1 cellular context compared by ENCODE assay signal in the genomic region with DNA sequence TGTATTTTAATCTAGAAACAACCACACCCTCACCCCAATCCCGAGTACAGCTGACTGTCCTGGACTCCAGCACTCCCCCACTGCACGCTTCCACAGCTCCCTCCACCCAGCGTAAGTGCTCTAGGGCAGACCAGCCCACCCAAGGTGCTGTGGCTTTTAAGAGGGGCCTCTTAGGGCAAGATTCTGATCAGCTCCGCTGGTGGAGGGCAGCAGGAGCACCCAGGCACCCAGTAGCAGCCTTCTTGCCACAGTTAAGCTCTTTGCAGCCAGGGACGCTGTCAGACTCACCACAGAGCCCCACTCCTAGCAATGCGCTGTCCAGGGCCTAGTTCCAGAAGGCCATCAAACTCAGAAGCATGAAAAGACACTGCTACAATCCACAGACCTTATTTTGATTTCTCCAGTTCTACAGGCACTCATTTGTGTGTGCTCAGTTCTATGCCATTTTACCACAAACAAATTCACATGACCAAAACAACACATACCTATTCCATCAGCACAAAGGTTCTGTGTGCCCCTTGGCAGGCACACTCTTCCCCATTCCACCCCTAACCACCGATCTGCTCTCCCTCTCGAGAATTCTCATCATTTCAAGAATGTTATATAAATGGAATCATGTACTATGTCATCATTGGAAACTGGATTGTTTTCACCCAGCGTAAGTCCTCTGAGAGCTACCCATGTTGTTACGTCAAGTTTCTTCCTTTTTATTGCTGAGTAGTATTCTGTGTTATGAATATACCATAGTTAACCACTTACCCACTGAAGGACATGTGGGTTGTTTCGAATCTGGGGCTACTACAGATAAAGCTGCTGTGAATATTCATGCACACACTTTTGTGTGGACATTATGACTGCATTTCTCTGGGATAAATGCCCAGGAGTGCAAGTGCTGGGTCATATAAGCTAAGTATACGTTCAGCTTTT.
TF ChIP-seq lines count a peak whose summit lies in the region.

No MANE protein-coding gene starts in this region.

TF ChIP-seq in GM23338, 12 proteins besides CTCF, POLR2A, EP300 and RAD21 (continued from another document):
- TF ChIP-seq, protein P1, sequence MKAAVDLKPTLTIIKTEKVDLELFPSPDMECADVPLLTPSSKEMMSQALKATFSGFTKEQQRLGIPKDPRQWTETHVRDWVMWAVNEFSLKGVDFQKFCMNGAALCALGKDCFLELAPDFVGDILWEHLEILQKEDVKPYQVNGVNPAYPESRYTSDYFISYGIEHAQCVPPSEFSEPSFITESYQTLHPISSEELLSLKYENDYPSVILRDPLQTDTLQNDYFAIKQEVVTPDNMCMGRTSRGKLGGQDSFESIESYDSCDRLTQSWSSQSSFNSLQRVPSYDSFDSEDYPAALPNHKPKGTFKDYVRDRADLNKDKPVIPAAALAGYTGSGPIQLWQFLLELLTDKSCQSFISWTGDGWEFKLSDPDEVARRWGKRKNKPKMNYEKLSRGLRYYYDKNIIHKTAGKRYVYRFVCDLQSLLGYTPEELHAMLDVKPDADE (IDR thresholded peaks at IDR 0.05), result no peak
